ENCODE assay signal across 8 cellular contexts in the genomic region with DNA sequence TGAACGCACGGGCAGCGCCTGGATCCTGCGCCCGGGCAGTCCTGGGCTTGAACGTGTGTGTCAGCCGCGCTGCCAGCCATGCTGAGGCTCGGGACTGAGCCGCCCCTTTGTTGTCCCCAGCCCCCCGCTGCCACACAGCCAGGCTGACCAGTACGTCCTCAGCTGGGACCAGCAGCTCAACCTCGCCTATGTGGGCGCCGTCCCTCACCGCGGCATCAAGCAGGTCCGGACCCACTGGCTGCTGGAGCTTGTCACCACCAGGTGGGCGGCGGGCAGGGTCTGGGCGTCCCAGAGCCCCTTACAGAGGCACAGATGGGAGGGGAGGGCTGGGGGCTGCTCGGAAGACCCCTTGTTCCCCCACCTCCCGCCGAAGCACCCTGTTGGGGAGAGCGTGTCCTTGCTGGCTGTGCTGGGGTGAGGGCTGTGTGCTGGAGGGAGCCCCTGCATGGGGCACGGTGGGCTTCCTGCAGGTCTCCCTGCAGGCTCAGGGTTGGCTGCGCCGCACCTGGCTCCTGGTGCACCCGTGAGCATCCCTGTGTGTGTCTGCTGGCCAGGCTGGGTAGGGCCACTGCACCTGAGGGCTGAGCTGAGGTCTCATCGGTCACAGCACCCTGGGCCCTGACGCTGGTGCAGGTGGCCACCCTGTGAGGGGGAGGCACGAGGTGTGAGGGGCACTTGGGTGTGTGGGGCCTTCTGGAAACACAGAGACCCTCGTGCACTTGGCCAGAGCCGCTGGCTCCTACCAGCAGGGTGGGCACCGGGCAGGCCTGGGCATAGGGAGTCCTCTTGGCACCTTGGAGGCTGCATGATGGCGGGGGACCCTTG. TPM values are rescaled to one million over a fixed set of nuclear protein-coding genes. Genes with fewer than 3 reads are reported as not detected.
DNase-seq lines count a peak whose midpoint lies in the region; ATAC-seq and TF ChIP-seq lines count a peak whose summit lies in the region.

No MANE protein-coding gene starts in this region.

- H3K9me3 ChIP-seq in CD8-positive, alpha-beta memory T cell (ENCODE audit: low read length) = no peaks in the 10 kb centered on the region
- H3K9me3 ChIP-seq in RWPE2 (ENCODE audit: severe bottlenecking) (no peaks in the 10 kb centered on the region), esophagus muscularis mucosa (no peaks in the 10 kb centered on the region), parathyroid adenoma (ENCODE audit: control insufficient read depth, low read length) (no peaks in the 10 kb centered on the region), MM.1S (replicated peaks; ENCODE audit: insufficient read depth, low read length) (no peaks in the 10 kb centered on the region)

- H3K4me3 ChIP-seq in CD8-positive, alpha-beta memory T cell (ENCODE audit: low read length) = peak overlapping the region; percentile 74
- H3K4me3 ChIP-seq in RWPE2 (ENCODE audit: severe bottlenecking) (peak overlapping the region; percentile 71), esophagus muscularis mucosa (peak overlapping the region; percentile 64 to 89 (median 78)), parathyroid adenoma (ENCODE audit: low read depth, low read length) (peak overlapping the region; percentile 64), MM.1S (ENCODE audit: low read length) (no peak overlapping the region)

- TF ChIP-seq CTCF in RWPE2 (IDR thresholded peaks at IDR 0.05; ENCODE audit: poor library complexity, severe bottlenecking) (no peak), esophagus muscularis mucosa (IDR thresholded peaks at IDR 0.05) (no peak), parathyroid adenoma (IDR thresholded peaks at IDR 0.05) (no peak), MM.1S (IDR thresholded peaks at IDR 0.05; ENCODE audit: low read length) (no peak)

- H3K9ac ChIP-seq in parathyroid adenoma (no peak overlapping the region), MM.1S (ENCODE audit: low read length) (no peak overlapping the region)

- H3K36me3 Mint-ChIP-seq in CD8-positive, alpha-beta memory T cell = peaks cover 0 to 11% (median 0%) of the 10 kb centered on the region in 3 donors

- ATAC-seq in RWPE2 (ENCODE audit: low read depth) = no peak
- ATAC-seq in GM21825 (IDR thresholded peaks at IDR 0.05; ENCODE audit: unreplicated experiment) = no peak

- no peaks in the 10 kb centered on the region for H3K27me3 Mint-ChIP-seq in CD8-positive, alpha-beta memory T cell

- H4K20me1 ChIP-seq in MM.1S (ENCODE audit: insufficient read depth, low read length) = no peaks in the 10 kb centered on the region

- peaks cover 23% of the 10 kb centered on the region for H3K4me1 ChIP-seq in CD8-positive, alpha-beta memory T cell (ENCODE audit: insufficient read depth, low read length)
- peaks cover 9% of the 10 kb centered on the region for H3K4me1 ChIP-seq in RWPE2 (ENCODE audit: insufficient read depth, poor library complexity, severe bottlenecking)
- peaks cover 24 to 43% (median 30%) of the 10 kb centered on the region in 4 donors for H3K4me1 ChIP-seq in esophagus muscularis mucosa
- peaks cover 5% of the 10 kb centered on the region for H3K4me1 ChIP-seq in parathyroid adenoma
- H3K4me1 ChIP-seq in MM.1S (ENCODE audit: low read length) = no peaks in the 10 kb centered on the region

- no peak for TF ChIP-seq EP300 in esophagus muscularis mucosa (IDR thresholded peaks at IDR 0.05)

- no peaks in the 10 kb centered on the region for H3F3A ChIP-seq in MM.1S (ENCODE audit: insufficient read depth, low read length)

- peak overlapping the region; percentile 24 for H3K27ac ChIP-seq in CD8-positive, alpha-beta memory T cell (ENCODE audit: low read depth, low read length)
- H3K27ac ChIP-seq in RWPE2 (ENCODE audit: poor library complexity, severe bottlenecking) (peak overlapping the region; percentile 57), esophagus muscularis mucosa (replicated peaks in 1 of 4) (peak overlapping the region in 3 of 4 donors; percentile 42 to 69 (median 50)), parathyroid adenoma (no peak overlapping the region), MM.1S (ENCODE audit: low read length) (no peak overlapping the region)

- TF ChIP-seq POLR2A in esophagus muscularis mucosa (IDR thresholded peaks at IDR 0.05; ENCODE audit: low read depth) = no peak

- H3K27ac Mint-ChIP-seq in CD8-positive, alpha-beta memory T cell = peak overlapping the region in 1 of 8 donors; percentile 82

- no peaks in the 10 kb centered on the region for H3K9me3 Mint-ChIP-seq in CD8-positive, alpha-beta memory T cell

- POLR2A ChIA-PET in CD8-positive, alpha-beta memory T cell (lab: Charles Lee) = interaction anchor here (0.6 to 1.7 kb wide), 4 partner anchors 56 to 245 kb away, joined by 3 to 10 read pairs (median 8); a partner anchor contains a TSS

- H3K4me3 Mint-ChIP-seq in CD8-positive, alpha-beta memory T cell = peak overlapping the region; percentile 49 to 80 (median 72)

- no peaks in the 10 kb centered on the region for H3K27me3 ChIP-seq in CD8-positive, alpha-beta memory T cell (ENCODE audit: insufficient read depth, low read length, poor library complexity, severe bottlenecking)
- H3K27me3 ChIP-seq in RWPE2 (ENCODE audit: insufficient read depth, poor library complexity, severe bottlenecking) (no peaks in the 10 kb centered on the region), esophagus muscularis mucosa (no peaks in the 10 kb centered on the region), parathyroid adenoma (ENCODE audit: control insufficient read depth, insufficient read depth, low read length) (no peaks in the 10 kb centered on the region), MM.1S (replicated peaks; ENCODE audit: insufficient read depth, low read length) (no peaks in the 10 kb centered on the region)

- no peaks in the 10 kb centered on the region for H3K36me3 ChIP-seq in CD8-positive, alpha-beta memory T cell (ENCODE audit: insufficient read depth, low read length)
- H3K36me3 ChIP-seq in RWPE2 (ENCODE audit: low read depth) (no peaks in the 10 kb centered on the region), esophagus muscularis mucosa (peaks cover 0 to 33% (median 19%) of the 10 kb centered on the region in 4 donors), parathyroid adenoma (ENCODE audit: control insufficient read depth, insufficient read depth, low read length) (no peaks in the 10 kb centered on the region), MM.1S (replicated peaks; ENCODE audit: insufficient read depth, low read length) (no peaks in the 10 kb centered on the region)

- CTCF ChIA-PET in CD8-positive, alpha-beta memory T cell (lab: Charles Lee) = interaction anchor here (0.6 to 5.5 kb wide), 22 partner anchors 10 to 743 kb away, joined by 3 to 60 read pairs (median 4); a partner anchor contains a TSS

- peaks cover 15 to 33% (median 16%) of the 10 kb centered on the region in 3 donors for H3K4me1 Mint-ChIP-seq in CD8-positive, alpha-beta memory T cell

- H3K9me2 ChIP-seq in MM.1S (replicated peaks; ENCODE audit: insufficient read depth, low read length) = no peaks in the 10 kb centered on the region

- H3K4me2 ChIP-seq in parathyroid adenoma (ENCODE audit: low read length) (peak overlapping the region; percentile 92), MM.1S (ENCODE audit: low read depth, low read length) (no peak overlapping the region)

- intact Hi-C loops in esophagus muscularis mucosa (cut with DNase I) = no loop called here

- no peaks in the 10 kb centered on the region for H3K79me2 ChIP-seq in parathyroid adenoma
- no peaks in the 10 kb centered on the region for H3K79me2 ChIP-seq in MM.1S (ENCODE audit: low read length)

- 79% methylated on average over 17 of the region's 36 CpGs for WGBS in esophagus muscularis mucosa

- DNase-seq in CD8-positive, alpha-beta memory T cell = no peak
- DNase-seq in RWPE2 (ENCODE audit: low spot score) = no peak
- DNase-seq in esophagus muscularis mucosa (ENCODE audit: extremely low spot score) = no peak
- DNase-seq in MM.1S = no peak
- no peak for DNase-seq in central memory CD4-positive, alpha-beta T cell
- DNase-seq in AG08396 (ENCODE audit: low spot score) = no peak

- H2AFZ ChIP-seq in parathyroid adenoma (no peak overlapping the region), MM.1S (ENCODE audit: low read length) (no peak overlapping the region)

RNA-seq across cellular contexts. Expression of a gene that starts 1.1 kb away (rescaled TPM):
- 10 to 100 TPM; 18.7 to 19.1 TPM for total RNA-seq in CD8-positive, alpha-beta memory T cell
- 9.3 TPM for polyA plus RNA-seq in CD8-positive, alpha-beta memory T cell
- total RNA-seq in esophagus muscularis mucosa = 10 to 100 TPM; 10.4 to 23.1 (median 11.5) TPM

RNA-seq across cellular contexts. Expression of a gene that starts 5.3 kb away (rescaled TPM):
- not detected for total RNA-seq in CD8-positive, alpha-beta memory T cell
- polyA plus RNA-seq in CD8-positive, alpha-beta memory T cell = 1.1 TPM
- under 1 TPM in 1 of 4 donors, not detected in 3; 0.06 TPM for total RNA-seq in esophagus muscularis mucosa

RNA-seq across cellular contexts. Expression of a gene that starts 14.5 kb away (rescaled TPM):
- total RNA-seq in CD8-positive, alpha-beta memory T cell = 10 to 100 TPM; 17.2 to 19.6 TPM
- 26.2 TPM for polyA plus RNA-seq in CD8-positive, alpha-beta memory T cell
- 10 to 100 TPM in 2 of 4 donors, 1 to 10 TPM in 2; 7.5 to 11.9 (median 9.9) TPM for total RNA-seq in esophagus muscularis mucosa

RNA-seq across cellular contexts. Expression of a gene that starts 23.5 kb away (rescaled TPM):
- 10 to 100 TPM; 12.3 to 14.5 TPM for total RNA-seq in CD8-positive, alpha-beta memory T cell
- polyA plus RNA-seq in CD8-positive, alpha-beta memory T cell = 1.4 TPM
- 10 to 100 TPM; 22.0 to 54.2 (median 32.5) TPM for total RNA-seq in esophagus muscularis mucosa

RNA-seq across cellular contexts. Expression of a gene that starts 55.6 kb away (rescaled TPM):
- total RNA-seq in CD8-positive, alpha-beta memory T cell = 10 to 100 TPM; 17.6 to 21.5 TPM
- 16.9 TPM for polyA plus RNA-seq in CD8-positive, alpha-beta memory T cell
- total RNA-seq in esophagus muscularis mucosa = 10 to 100 TPM; 17.6 to 39.5 (median 20.0) TPM

Comparison
In these comparisons a context has a peak if more than half of its experiments do, and no peak if none do; other contexts are left out.
1. H3K27ac ChIP-seq: peak in CD8-positive, alpha-beta memory T cell (single experiment), RWPE2 (single experiment) and esophagus muscularis mucosa (3 of 4); none in parathyroid adenoma (single experiment) and MM.1S (single experiment).